ENCODE assay signal across 8 cellular contexts in the genomic region with DNA sequence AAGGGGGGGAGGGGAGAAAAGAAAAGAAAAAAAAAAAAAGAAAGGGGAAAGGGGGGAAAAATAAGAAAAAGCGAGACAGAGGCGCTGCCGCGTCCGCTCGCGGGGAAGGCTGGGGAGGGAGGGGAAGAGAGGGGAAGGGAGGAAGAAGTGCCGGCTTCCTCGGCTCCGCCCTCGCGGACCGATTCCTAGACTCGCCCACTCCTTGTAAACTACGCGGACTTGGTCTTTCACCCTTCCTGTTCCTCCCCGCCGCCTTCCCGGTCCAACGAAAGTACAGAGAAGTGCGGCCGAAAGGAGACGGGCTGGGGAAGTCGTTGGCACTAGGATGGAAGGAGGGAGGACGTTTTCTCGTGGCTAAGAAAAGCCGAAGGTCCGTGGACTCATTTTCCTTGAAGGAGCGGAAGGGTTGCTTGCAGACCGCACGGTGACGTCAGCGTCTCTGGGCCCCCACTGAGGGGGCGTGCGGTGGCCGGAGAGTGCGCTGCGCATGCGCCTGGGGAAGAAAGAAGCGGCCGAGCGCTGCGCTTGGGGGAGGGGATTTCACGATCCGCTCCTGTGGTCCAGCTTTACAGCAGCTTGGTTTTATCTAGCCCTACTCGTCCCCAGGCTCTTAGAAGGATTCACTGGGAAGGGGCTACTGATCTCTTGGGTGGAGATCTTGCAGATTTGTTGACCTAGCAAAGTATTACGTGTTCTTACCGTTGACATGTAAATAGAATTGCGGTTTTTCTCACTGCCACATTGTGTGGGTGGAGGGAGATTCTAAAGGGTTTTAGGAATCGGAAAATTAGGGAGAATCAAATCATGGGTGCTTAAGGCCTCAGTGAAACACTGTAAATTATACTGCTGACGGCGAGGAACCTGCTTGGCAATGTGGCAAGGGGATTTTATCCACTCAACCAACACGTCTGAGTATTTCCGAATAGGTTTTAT. TPM values are rescaled to one million over a fixed set of nuclear protein-coding genes. Genes with fewer than 3 reads are reported as not detected.
DNase-seq lines count a peak whose midpoint lies in the region; ATAC-seq and TF ChIP-seq lines count a peak whose summit lies in the region.

A gene with protein sequence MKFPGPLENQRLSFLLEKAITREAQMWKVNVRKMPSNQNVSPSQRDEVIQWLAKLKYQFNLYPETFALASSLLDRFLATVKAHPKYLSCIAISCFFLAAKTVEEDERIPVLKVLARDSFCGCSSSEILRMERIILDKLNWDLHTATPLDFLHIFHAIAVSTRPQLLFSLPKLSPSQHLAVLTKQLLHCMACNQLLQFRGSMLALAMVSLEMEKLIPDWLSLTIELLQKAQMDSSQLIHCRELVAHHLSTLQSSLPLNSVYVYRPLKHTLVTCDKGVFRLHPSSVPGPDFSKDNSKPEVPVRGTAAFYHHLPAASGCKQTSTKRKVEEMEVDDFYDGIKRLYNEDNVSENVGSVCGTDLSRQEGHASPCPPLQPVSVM (minus strand): TSS at position 121 of the 933 bp plus-strand sequence. CDS start 9,627 bp downstream, outside the sequence.

- H3K4me3 ChIP-seq in ACC112 (ENCODE audit: low read depth, low read length) = peak within 1 kb of the TSS; percentile 95
- H3K4me3 ChIP-seq in iPS-18a (ENCODE audit: low read length) = peak within 1 kb of the TSS; percentile 95
- H3K4me3 ChIP-seq in skeletal muscle tissue (ENCODE audit: low read length in 3 of 3) = peak within 1 kb of the TSS; percentile 96 to 98 (median 97)

- H3K27me3 ChIP-seq in ACC112 (ENCODE audit: insufficient read depth, low read length) = no peaks in the 10 kb centered on the region
- H3K27me3 ChIP-seq in iPS-18a (ENCODE audit: control insufficient read depth, insufficient read depth, low read length) = no peaks in the 10 kb centered on the region
- H3K27me3 ChIP-seq in skeletal muscle tissue (ENCODE audit: control insufficient read depth in 3 of 3, insufficient read depth in 3 of 3, low read length in 3 of 3) = no peaks in the 10 kb centered on the region

- peak within 1 kb of the TSS; percentile 97 for H2AFZ ChIP-seq in ACC112 (ENCODE audit: low read length, unreplicated experiment)

- H3K27ac ChIP-seq in ACC112 (ENCODE audit: low read depth, low read length) (peak within 1 kb of the TSS; percentile 99), VCaP (peak within 1 kb of the TSS; percentile 98), iPS-18a (ENCODE audit: low read length) (peak within 1 kb of the TSS; percentile 100), skeletal muscle tissue (ENCODE audit: low read depth, low read length) (peak within 1 kb of the TSS; percentile 99)

- H3K4me1 ChIP-seq in ACC112 (ENCODE audit: control insufficient read depth, insufficient read depth, low read length, unreplicated experiment) = peaks cover 21% of the 10 kb centered on the region
- H3K4me1 ChIP-seq in iPS-18a (ENCODE audit: control insufficient read depth, low read depth, low read length) = peaks cover 8% of the 10 kb centered on the region
- peaks cover 19 to 33% (median 20%) of the 10 kb centered on the region in 3 donors for H3K4me1 ChIP-seq in skeletal muscle tissue (ENCODE audit: control insufficient read depth in 3 of 3, insufficient read depth in 3 of 3, low read length in 3 of 3)

- DNase-seq in NCI-H2196 treated with DMSO at 0.1 percent for 48 hours (lab: John Stamatoyannopoulos, UW; ENCODE audit: unreplicated experiment) (peak; percentile 76), T47D (ENCODE audit: low read depth in 1 of 2, low spot score in 1 of 2) (peak; percentile 65 to 95)

- no peaks in the 10 kb centered on the region for H3K9me3 ChIP-seq in iPS-18a (ENCODE audit: control insufficient read depth, low read depth, low read length)
- H3K9me3 ChIP-seq in skeletal muscle tissue (ENCODE audit: control insufficient read depth in 3 of 3, low read length in 3 of 3) = no peaks in the 10 kb centered on the region

- H3K9ac ChIP-seq in iPS-18a (ENCODE audit: low read length) (peak within 1 kb of the TSS; percentile 97), skeletal muscle tissue (ENCODE audit: low read depth in 1 of 3, low read length in 3 of 3) (peak within 1 kb of the TSS; percentile 85 to 99 (median 98))

- TF ChIP-seq CTCF in VCaP (conservative IDR thresholded peaks at IDR 0.05) = no peak

- ATAC-seq in GM18873 (IDR thresholded peaks at IDR 0.05; ENCODE audit: low FRiP score, unreplicated experiment) (peak; percentile 64), HG03135 (IDR thresholded peaks at IDR 0.05; ENCODE audit: unreplicated experiment) (peak; percentile 66)

- in situ Hi-C loops in T47D (cut with HindIII; ENCODE audit: low pct_unique_long_range_greater_than_20kb, low sequenced_read_pairs) = no loop called here

- H3K36me3 ChIP-seq in ACC112 (ENCODE audit: insufficient read depth, low read length) (no peaks in the 10 kb centered on the region), iPS-18a (ENCODE audit: control insufficient read depth, low read depth, low read length) (no peaks in the 10 kb centered on the region), skeletal muscle tissue (ENCODE audit: control insufficient read depth in 3 of 3, insufficient read depth in 3 of 3, low read length in 3 of 3) (no peaks in the 10 kb centered on the region)

- peaks cover 49% of the 10 kb centered on the region for H3K79me2 ChIP-seq in ACC112 (ENCODE audit: control insufficient read depth, insufficient read depth, low read length, unreplicated experiment)

RNA-seq across cellular contexts. Expression of the gene that starts here (rescaled TPM):
- 152 TPM for total RNA-seq in skeletal muscle tissue

Comparison
In these comparisons a context has a peak if more than half of its experiments do, and no peak if none do; other contexts are left out.
1. Peak in every context shown above with its lines: DNase-seq, ATAC-seq, H3K4me3 ChIP-seq and H3K27ac ChIP-seq.